Comparison of ENCODE assay signal across 9 cellular contexts in the genomic region with DNA sequence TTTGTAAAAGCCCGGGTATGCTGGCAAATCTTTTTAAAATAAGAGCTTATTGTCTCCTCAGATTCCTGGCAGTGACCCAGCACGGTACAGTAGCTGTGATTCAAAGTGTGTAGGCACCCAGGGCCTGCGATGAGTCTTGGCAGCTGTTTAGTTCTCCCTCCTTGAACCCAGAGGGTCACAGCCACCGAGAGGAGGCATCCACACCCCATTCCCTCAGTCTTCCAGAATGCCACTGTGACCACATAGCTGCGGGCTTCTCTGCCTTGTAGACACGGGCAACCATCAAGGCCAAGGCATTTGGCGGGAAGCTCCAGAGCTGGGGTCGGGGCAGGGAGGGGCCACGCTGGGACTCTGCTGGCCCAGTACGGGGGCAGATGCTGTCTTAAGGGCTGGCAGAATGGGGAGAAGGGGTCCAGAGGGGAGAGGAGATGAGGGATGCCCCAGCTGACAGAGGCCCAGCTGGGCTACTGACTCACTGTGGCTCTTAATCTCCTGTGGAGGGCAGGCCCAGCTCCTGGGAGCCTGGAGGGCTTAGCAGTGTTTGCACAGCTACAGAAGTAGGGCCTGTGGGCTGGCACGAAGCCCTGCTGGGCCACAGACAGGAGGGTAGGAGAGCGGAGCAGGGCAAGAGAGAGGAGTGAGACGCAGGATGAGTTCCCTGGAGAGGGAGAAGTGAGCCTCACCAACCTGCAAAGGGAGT.
A peak's percentile ranks its signal among the peaks of the same experiment; 100 is the strongest.
DNase-seq lines count a peak whose midpoint lies in the region; ATAC-seq and TF ChIP-seq lines count a peak whose summit lies in the region.
"Had no signal": no experiment of that assay in that cellular context is flagged by ENCODE, and none has a peak within 500 bp of the region (broad histone marks: within the 10 kb centered on the region; RNA-seq: fewer than 3 reads in every experiment).

No MANE protein-coding gene starts in this region.

- H2AK5ac ChIP-seq in mesendoderm (ENCODE audit: low read length): no peak overlapping the region

- ATAC-seq in GM21786 (IDR thresholded peaks at IDR 0.05; ENCODE audit: unreplicated experiment): no peak

- no peak overlapping the region for H3K27ac ChIP-seq in mesendoderm (ENCODE audit: low read depth, low read length)
- H3K27ac ChIP-seq in left ventricle myocardium inferior (replicated peaks): no peak overlapping the region

- no peaks in the 10 kb centered on the region for H3K27me3 Mint-ChIP-seq in Caco-2 (ENCODE audit: insufficient read depth, unreplicated experiment)

- no peak overlapping the region for H2BK120ac ChIP-seq in mesendoderm (ENCODE audit: low read depth, low read length)

- POLR2A ChIA-PET in Caco-2 (lab: Charles Lee): no interaction called here

- no peaks in the 10 kb centered on the region for H3K27me3 ChIP-seq in Caco-2 (replicated peaks; ENCODE audit: control insufficient read depth, insufficient read depth, low read length)
- H3K27me3 ChIP-seq in mesendoderm (ENCODE audit: insufficient read depth, low read length, poor library complexity): no peaks in the 10 kb centered on the region
- no peaks in the 10 kb centered on the region for H3K27me3 ChIP-seq in left ventricle myocardium inferior (ENCODE audit: low read depth)

- peaks cover 67% of the 10 kb centered on the region for H3K4me1 Mint-ChIP-seq in Caco-2 (ENCODE audit: low read depth, unreplicated experiment)

- H3K4me3 Mint-ChIP-seq in Caco-2 (ENCODE audit: unreplicated experiment): peak overlapping the region; percentile 7

- H3K79me2 ChIP-seq in mesendoderm (ENCODE audit: control insufficient read depth, insufficient read depth, low read length): no peaks in the 10 kb centered on the region

- no peaks in the 10 kb centered on the region for H3K9me3 Mint-ChIP-seq in Caco-2 (ENCODE audit: unreplicated experiment)

- H3K23ac ChIP-seq in mesendoderm (ENCODE audit: low read length): no peak overlapping the region

- no peak overlapping the region for H2BK5ac ChIP-seq in mesendoderm (ENCODE audit: low read length)

- no TSS peak for BruUV-seq in Caco-2 (replicated peaks; lab: Mats Ljungman, UMichigan)

- DNase-seq in Caco-2: no peak
- DNase-seq in NCI-H1436 treated with DMSO at 0.1 percent for 48 hours (lab: John Stamatoyannopoulos, UW): peak; percentile 33
- DNase-seq in amniotic stem cell (lab: John Stamatoyannopoulos, UW): peak; percentile 68
- DNase-seq in mesendoderm: peak; percentile 43
- no peak for DNase-seq in HUDEP-2 (lab: John Stamatoyannopoulos, UW; ENCODE audit: unreplicated experiment in 76 of 76)
- no peak for DNase-seq in left ventricle myocardium inferior
- no peak for DNase-seq in HuH-7.5 (ENCODE audit: low spot score)
- DNase-seq: stimulated activated CD4-positive, alpha-beta T cell treated with anti-CD3 and anti-CD28 coated beads, Interleukin-2, amount 100 ng/mL, for 48 hours had no signal

- peaks cover 12% of the 10 kb centered on the region for H3K36me3 Mint-ChIP-seq in Caco-2 (ENCODE audit: insufficient read depth, unreplicated experiment)

- no peaks in the 10 kb centered on the region for H3K79me1 ChIP-seq in mesendoderm (ENCODE audit: low read length)

- CTCF ChIA-PET in Caco-2 (lab: Charles Lee): no interaction called here

- H3K36me3 ChIP-seq in Caco-2 (ENCODE audit: control insufficient read depth, insufficient read depth, low read length): no peaks in the 10 kb centered on the region
- H3K36me3 ChIP-seq in mesendoderm (ENCODE audit: control insufficient read depth, insufficient read depth, low read length): no peaks in the 10 kb centered on the region
- H3K36me3 ChIP-seq in left ventricle myocardium inferior: no peaks in the 10 kb centered on the region

- H4K5ac ChIP-seq in mesendoderm (ENCODE audit: low read length): no peak overlapping the region

- intact Hi-C loops in Caco-2 (cut with micrococcal nuclease; ENCODE audit: unreplicated experiment) (no loop called here), left ventricle myocardium inferior (cut with micrococcal nuclease) (no loop called here)

- no peak overlapping the region for H2BK15ac ChIP-seq in mesendoderm (replicated peaks; ENCODE audit: low read depth)

- no peak for TF ChIP-seq CTCF in Caco-2 (IDR thresholded peaks at IDR 0.05; ENCODE audit: insufficient read depth in 1 of 2, low read depth in 1 of 2, low read length in 1 of 2, severe bottlenecking in 1 of 2, unreplicated experiment in 1 of 2)
- no peak for TF ChIP-seq CTCF in left ventricle myocardium inferior (IDR thresholded peaks at IDR 0.05; ENCODE audit: borderline replicate concordance)

- no peak overlapping the region for H3K4ac ChIP-seq in mesendoderm (ENCODE audit: low read depth, low read length)

- no peak overlapping the region for H4K8ac ChIP-seq in mesendoderm (ENCODE audit: low read depth, low read length)

- H3K9me3 ChIP-seq in Caco-2: no peaks in the 10 kb centered on the region
- no peaks in the 10 kb centered on the region for H3K9me3 ChIP-seq in left ventricle myocardium inferior (replicated peaks)

- H3K4me3 ChIP-seq in Caco-2 (ENCODE audit: low read depth, low read length) (no peak overlapping the region), mesendoderm (ENCODE audit: low read length) (no peak overlapping the region), left ventricle myocardium inferior (no peak overlapping the region)

- H3K4me1 ChIP-seq in Caco-2 (peaks cover 75% of the 10 kb centered on the region), mesendoderm (ENCODE audit: control insufficient read depth, low read depth, low read length) (peaks cover 11% of the 10 kb centered on the region), left ventricle myocardium inferior (peaks cover 3% of the 10 kb centered on the region)

- peak overlapping the region; percentile 21 for H3K27ac Mint-ChIP-seq in Caco-2 (ENCODE audit: unreplicated experiment)

- H3K18ac ChIP-seq in mesendoderm (ENCODE audit: low read length): no peak overlapping the region

- WGBS in mesendoderm (ENCODE audit: extremely low coverage, insufficient coverage, low lambda C conversion rate): no CpG with 5 or more reads among the region's 13 CpGs

- peak overlapping the region; percentile 57 for H3K56ac ChIP-seq in mesendoderm (ENCODE audit: low read length)

- no peak overlapping the region for H3K9ac ChIP-seq in mesendoderm (ENCODE audit: low read length)

- H3K4me2 ChIP-seq in mesendoderm (ENCODE audit: low read length): no peak overlapping the region

Comparison
In these comparisons a context has a peak if more than half of its experiments do, and no peak if none do; other contexts are left out.
1. DNase-seq: peak in NCI-H1436 treated with DMSO at 0.1 percent for 48 hours (single experiment), amniotic stem cell (single experiment) and mesendoderm (single experiment); none in Caco-2 (0 of 2), HUDEP-2 (0 of 76), left ventricle myocardium inferior (single experiment) and HuH-7.5 (single experiment).